In genomic region chr2:218030409-218031195, GRCh38 we compare ENCODE assay signal across 32 cellular contexts. TPM values are rescaled to one million over a fixed set of nuclear protein-coding genes. Genes with fewer than 3 reads are reported as not detected.
DNase-seq lines count a peak whose midpoint lies in the region; ATAC-seq and TF ChIP-seq lines count a peak whose summit lies in the region.
"Had no signal": no experiment of that assay in that cellular context is flagged by ENCODE, and none has a peak within 500 bp of the region (broad histone marks: within the 10 kb centered on the region; RNA-seq: fewer than 3 reads in every experiment).

No MANE protein-coding gene starts in this region.

- WGBS in right cardiac atrium: 92% methylated on average over 7 of the region's 7 CpGs
- WGBS in stomach, 5 donors: 91 to 95% (median 93%) methylated on average over 7 of the region's 7 CpGs

- no peak for TF ChIP-seq POLR2A in stomach (IDR thresholded peaks at IDR 0.05)

- peaks cover 6% of the 10 kb centered on the region for H3K4me1 ChIP-seq in right cardiac atrium (ENCODE audit: control insufficient read depth, insufficient read depth, low read length)
- peaks cover 18 to 61% (median 52%) of the 10 kb centered on the region in 4 donors for H3K4me1 ChIP-seq in stomach
- peaks cover 0 to 17% of the 10 kb centered on the region in 2 donors for H3K4me1 ChIP-seq in left lung

- no peak for TF ChIP-seq EP300 in stomach (IDR thresholded peaks at IDR 0.05)

- H3K4me3 ChIP-seq in right cardiac atrium (ENCODE audit: low read length) (no peak overlapping the region), stomach (no peak overlapping the region), left lung (no peak overlapping the region)
- H3K4me3 ChIP-seq: A549, hepatocyte, lower lobe of right lung, suprapubic skin, vagina had no signal

- no peak overlapping the region for H3K27ac ChIP-seq in right cardiac atrium (ENCODE audit: low read length)
- peak overlapping the region in 1 of 5 donors; percentile 39 for H3K27ac ChIP-seq in stomach
- H3K27ac ChIP-seq in left lung: no peak overlapping the region
- H3K27ac ChIP-seq: HL-60, lower lobe of right lung, suprapubic skin, vagina, WERI-Rb-1 had no signal

- DNase-seq in cardiac septum (ENCODE audit: low spot score): peak; percentile 27
- no peak for DNase-seq in right cardiac atrium
- DNase-seq in activated CD8-positive, alpha-beta memory T cell treated with anti-CD3 and anti-CD28 coated beads, Interleukin-2, amount 50 U/mL, for 48 hours: peak; percentile 40
- DNase-seq in iPS-NIHi11 (ENCODE audit: low spot score): peak; percentile 7
- peak; percentile 13 for DNase-seq in stomach
- no peak for DNase-seq in left lung
- DNase-seq in NCI-H69 (lab: John Stamatoyannopoulos, UW): no peak
- DNase-seq: activated CD4-positive, alpha-beta T cell treated with anti-CD3 and anti-CD28 coated beads, Interleukin-2, amount 50 U/mL, for 1 hour; activated gamma-delta T cell treated with Interleukin-2 at 50 U/mL for 16 hours; activated naive CD8-positive, alpha-beta T cell treated with anti-CD3 and anti-CD28 coated beads, Interleukin-2, amount 50 U/mL, for 24 hours; BE2C; DMS79; effector CD8-positive, alpha-beta T cell; erythroblast; foreskin melanocyte; HCEC 1CT; lower lobe of right lung; NCI-H1092 treated with DMSO at 0.1 percent for 48 hours; NCI-H187 treated with DMSO at 0.1 percent for 48 hours; NCI-H526 treated with DMSO at 0.1 percent for 48 hours; RPMI8226; SK-N-SH; WERI-Rb-1 had no signal

- no peak for TF ChIP-seq CTCF in stomach (IDR thresholded peaks at IDR 0.05)
- no peak for TF ChIP-seq CTCF in left lung (IDR thresholded peaks at IDR 0.05)

- no peaks in the 10 kb centered on the region for H3K27me3 ChIP-seq in right cardiac atrium (ENCODE audit: control insufficient read depth, insufficient read depth)
- H3K27me3 ChIP-seq in stomach: peaks cover 0 to 11% (median 3%) of the 10 kb centered on the region in 3 donors
- H3K27me3 ChIP-seq in left lung: peaks cover 0 to 18% of the 10 kb centered on the region in 2 donors
- H3K27me3 ChIP-seq: BE2C, vagina had no signal

- intact Hi-C loops in cardiac septum (cut with DNase I): no loop called here
- intact Hi-C loops in right cardiac atrium (cut with DNase I): loop anchor here in 3 of 4 donors (5.0 to 10.0 kb wide), 3 partner anchors 46 to 246 kb away; no protein-coding TSS in a partner anchor
- intact Hi-C loops in stomach (cut with DNase I; ENCODE audit: low total_unique reads): loop anchor here (10.0 kb wide), 1 partner anchor 246 kb away; no protein-coding TSS in a partner anchor
- intact Hi-C loops in left lung (cut with DNase I): loop anchor here in 1 of 2 donors (10.0 kb wide), 1 partner anchor 246 kb away; no protein-coding TSS in a partner anchor

- ATAC-seq in right cardiac atrium (no peak), HG03196 (IDR thresholded peaks at IDR 0.05; ENCODE audit: unreplicated experiment) (no peak), left lung (no peak)
- ATAC-seq: A549; activated naive CD8-positive, alpha-beta T cell treated with anti-CD3 and anti-CD28 coated beads, Interleukin-2, amount 50 U/mL, for 24 hours; lower lobe of right lung; stimulated activated effector memory CD8-positive, alpha-beta T cell treated with anti-CD3 and anti-CD28 coated beads, Interleukin-12 subunit alpha, Interleukin-12 subunit beta, amount 100 ng/mL, for 72 hours had no signal

- H3K9me3 ChIP-seq in right cardiac atrium (ENCODE audit: control insufficient read depth, low read length): no peaks in the 10 kb centered on the region
- no peaks in the 10 kb centered on the region for H3K9me3 ChIP-seq in stomach
- no peaks in the 10 kb centered on the region for H3K9me3 ChIP-seq in left lung
- H3K9me3 ChIP-seq: A549, BE2C, lower lobe of right lung, SK-N-SH, suprapubic skin, vagina had no signal

- H3K36me3 ChIP-seq in stomach (no peaks in the 10 kb centered on the region), left lung (no peaks in the 10 kb centered on the region)
- H3K36me3 ChIP-seq: BE2C, lower lobe of right lung, suprapubic skin, vagina, WERI-Rb-1 had no signal

RNA-seq across cellular contexts. Expression of gene TNS1, which starts 27.8 kb away (rescaled TPM):
- total RNA-seq in cardiac septum (870 TPM), right cardiac atrium (100 to 1,000 TPM; 442 to 647 (median 536) TPM), stomach (100 to 1,000 TPM; 145 to 682 (median 198) TPM), left lung (100 to 1,000 TPM; 303 to 327 TPM)
- polyA plus RNA-seq in right cardiac atrium (243 TPM), stomach (10 to 100 TPM; 18.5 to 44.9 (median 33.2) TPM)

RNA-seq across cellular contexts. Expression of gene RUFY4, which starts 38.5 kb away (rescaled TPM):
- total RNA-seq in cardiac septum: not detected
- total RNA-seq in right cardiac atrium: not detected
- polyA plus RNA-seq in right cardiac atrium: not detected
- total RNA-seq in stomach: not detected
- under 1 TPM in 2 of 3 donors, not detected in 1; 0.12 to 0.43 TPM for polyA plus RNA-seq in stomach
- total RNA-seq in left lung: under 1 TPM in 1 of 2 donors, not detected in 1; 0.42 TPM
- total RNA-seq: chondrocyte, lower lobe of right lung, pulmonary artery endothelial cell, suprapubic skin, vagina had no signal
- polyA plus RNA-seq: SK-N-SH had no signal

Comparison
In these comparisons a context has a peak if more than half of its experiments do, and no peak if none do; other contexts are left out.
1. DNase-seq: peak in cardiac septum (single experiment), activated CD8-positive, alpha-beta memory T cell treated with anti-CD3 and anti-CD28 coated beads, Interleukin-2, amount 50 U/mL, for 48 hours (single experiment), iPS-NIHi11 (single experiment) and stomach (single experiment); none in right cardiac atrium (0 of 3), left lung (0 of 2) and NCI-H69 (single experiment).